Comparison of ENCODE assay signal across 8 cellular contexts in the genomic region with DNA sequence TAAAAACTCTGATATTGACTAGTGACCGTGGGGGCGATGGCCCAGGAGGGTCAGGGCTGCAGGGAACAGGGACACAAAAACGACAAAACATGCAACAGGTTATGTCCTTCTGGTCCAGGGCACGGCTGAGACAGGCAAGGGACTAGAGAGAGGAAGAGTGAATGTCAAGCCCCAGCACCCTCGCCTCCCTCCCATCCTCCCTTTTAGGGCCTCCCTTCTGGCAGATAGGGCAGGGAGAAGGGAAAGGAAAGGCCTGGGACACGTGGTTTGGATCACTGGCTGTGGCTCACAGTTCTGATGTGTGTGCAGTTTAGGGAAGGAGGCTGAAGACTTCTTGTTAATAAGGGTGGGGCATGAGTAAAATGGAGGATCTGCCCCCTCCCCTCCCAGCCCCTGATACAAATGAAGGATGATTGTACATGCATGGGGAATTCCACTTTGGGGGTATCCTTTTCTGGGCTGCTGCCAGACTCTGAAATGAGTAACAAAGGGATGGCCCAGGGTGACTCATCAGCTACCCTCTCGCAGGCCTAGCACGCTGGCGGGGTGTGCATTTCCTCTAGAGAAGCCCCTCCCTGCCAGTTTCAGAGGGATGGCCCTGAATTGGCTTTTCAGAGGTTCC. TPM values are rescaled to one million over a fixed set of nuclear protein-coding genes. Genes with fewer than 3 reads are reported as not detected.
DNase-seq lines count a peak whose midpoint lies in the region; ATAC-seq and TF ChIP-seq lines count a peak whose summit lies in the region.

No MANE protein-coding gene starts in this region.

- H3K9me3 ChIP-seq in mesenchymal stem cell (ENCODE audit: control insufficient read depth, low read length) (no peaks in the 10 kb centered on the region), OCI-LY7 (ENCODE audit: low read length) (no peaks in the 10 kb centered on the region)

- CTCF ChIA-PET in activated CD4-positive, alpha-beta T cell treated with anti-CD3 and anti-CD28 coated beads, Interleukin-2, amount 10 ng/mL, durations not matched to agents 7 days and 5 days (lab: Charles Lee) = interaction anchor here (2.2 to 3.0 kb wide), 4 partner anchors 9 to 23 kb away, joined by 9 to 13 read pairs (median 10); a partner anchor contains a TSS
- CTCF ChIA-PET in OCI-LY7 (lab: Charles Lee; ENCODE audit: unreplicated experiment) = no interaction called here

- peaks cover 52% of the 10 kb centered on the region for H3K27me3 Mint-ChIP-seq in GM23338 (ENCODE audit: insufficient read depth, low read depth, poor library complexity)
- H3K27me3 Mint-ChIP-seq in activated CD4-positive, alpha-beta T cell treated with anti-CD3 and anti-CD28 coated beads, Interleukin-2, amount 10 ng/mL, durations not matched to agents 7 days and 5 days = no peaks in the 10 kb centered on the region

- peak overlapping the region; percentile 93 to 96 for H2BK12ac ChIP-seq in mesenchymal stem cell (ENCODE audit: low read length in 2 of 2)

- no peak overlapping the region for H2BK15ac ChIP-seq in mesenchymal stem cell (ENCODE audit: low read depth, poor library complexity, severe bottlenecking)

- H3K9me3 Mint-ChIP-seq in GM23338 = no peaks in the 10 kb centered on the region; the same call in 2 of the 3 replicates
- H3K9me3 Mint-ChIP-seq in activated CD4-positive, alpha-beta T cell treated with anti-CD3 and anti-CD28 coated beads, Interleukin-2, amount 10 ng/mL, durations not matched to agents 7 days and 5 days = no peaks in the 10 kb centered on the region

- peaks cover 10% of the 10 kb centered on the region for H3K9me2 ChIP-seq in GM23338 (ENCODE audit: insufficient read depth)
- H3K9me2 ChIP-seq in OCI-LY7 (ENCODE audit: insufficient read depth, low read length) = no peaks in the 10 kb centered on the region

- peak overlapping the region; percentile 21; the same call in 1 of the 2 replicates for H3K4me3 ChIP-seq in GM23338
- peak overlapping the region in 1 of 2 experiments; percentile 60 for H3K4me3 ChIP-seq in mesenchymal stem cell (ENCODE audit: insufficient read depth in 1 of 2, low read depth in 1 of 2, low read length in 2 of 2)
- no peak overlapping the region for H3K4me3 ChIP-seq in OCI-LY7 (ENCODE audit: low read depth, low read length, poor library complexity, severe bottlenecking)

- H3K36me3 Mint-ChIP-seq in GM23338 (ENCODE audit: low read depth) = peaks cover 24% of the 10 kb centered on the region
- peaks cover 86% of the 10 kb centered on the region for H3K36me3 Mint-ChIP-seq in activated CD4-positive, alpha-beta T cell treated with anti-CD3 and anti-CD28 coated beads, Interleukin-2, amount 10 ng/mL, durations not matched to agents 7 days and 5 days (ENCODE audit: low read depth)

- H3K14ac ChIP-seq in mesenchymal stem cell (ENCODE audit: low read length in 2 of 2) = peak overlapping the region in 1 of 2 experiments; percentile 73

- WGBS in mesenchymal stem cell = 11% methylated on average over 6 of the region's 9 CpGs

- H4K8ac ChIP-seq in mesenchymal stem cell (ENCODE audit: low read length) = peak overlapping the region; percentile 74

- H3K79me2 ChIP-seq in GM23338 (replicated peaks; ENCODE audit: insufficient read depth) = no peaks in the 10 kb centered on the region
- H3K79me2 ChIP-seq in OCI-LY7 (ENCODE audit: insufficient read depth, low read depth, low read length) = no peaks in the 10 kb centered on the region

- H4K20me1 ChIP-seq in GM23338 (replicated peaks; ENCODE audit: insufficient read depth) = no peaks in the 10 kb centered on the region; the same call in 1 of the 2 replicates
- no peaks in the 10 kb centered on the region for H4K20me1 ChIP-seq in OCI-LY7 (ENCODE audit: insufficient read depth, low read length)

- peak overlapping the region; percentile 93 to 94 for H3K18ac ChIP-seq in mesenchymal stem cell (ENCODE audit: low read depth in 1 of 2, low read length in 2 of 2)

- peak overlapping the region; percentile 86 for H3K9ac ChIP-seq in mesenchymal stem cell (ENCODE audit: low read length)

- H3K27ac ChIP-seq in GM23338 (ENCODE audit: low read depth) (no peak overlapping the region), mesenchymal stem cell (ENCODE audit: low read length, poor library complexity, severe bottlenecking) (peak overlapping the region; percentile 82), OCI-LY7 (ENCODE audit: low read depth, low read length, poor library complexity, severe bottlenecking) (no peak overlapping the region)

- H3K23ac ChIP-seq in mesenchymal stem cell (ENCODE audit: low read length in 2 of 2) = no peak overlapping the region

- no peak for TF ChIP-seq CTCF in GM23338 (conservative IDR thresholded peaks at IDR 0.05; ENCODE audit: low read depth in 2 of 2)
- no peak for TF ChIP-seq CTCF in OCI-LY7 (conservative IDR thresholded peaks at IDR 0.05; ENCODE audit: low read length)

- peak overlapping the region; percentile 42 for H3K4me3 Mint-ChIP-seq in GM23338
- peak overlapping the region; percentile 72 for H3K4me3 Mint-ChIP-seq in activated CD4-positive, alpha-beta T cell treated with anti-CD3 and anti-CD28 coated beads, Interleukin-2, amount 10 ng/mL, durations not matched to agents 7 days and 5 days

- peaks cover 31% of the 10 kb centered on the region for H3K4me1 ChIP-seq in GM23338 (ENCODE audit: insufficient read depth)
- peaks cover 31% of the 10 kb centered on the region for H3K4me1 ChIP-seq in mesenchymal stem cell (ENCODE audit: control insufficient read depth, insufficient read depth, low read depth, low read length)
- no peaks in the 10 kb centered on the region for H3K4me1 ChIP-seq in OCI-LY7 (ENCODE audit: insufficient read depth, low read length, poor library complexity, severe bottlenecking)

- H4K91ac ChIP-seq in mesenchymal stem cell (ENCODE audit: low read length) = peak overlapping the region; percentile 70

- H2AK5ac ChIP-seq in mesenchymal stem cell (ENCODE audit: low read length, severe bottlenecking) = peak overlapping the region; percentile 42

- no peaks in the 10 kb centered on the region for H3K79me1 ChIP-seq in mesenchymal stem cell (replicated peaks; ENCODE audit: low read length, poor library complexity, severe bottlenecking)

- peaks cover 42% of the 10 kb centered on the region for H3K4me1 Mint-ChIP-seq in GM23338
- H3K4me1 Mint-ChIP-seq in activated CD4-positive, alpha-beta T cell treated with anti-CD3 and anti-CD28 coated beads, Interleukin-2, amount 10 ng/mL, durations not matched to agents 7 days and 5 days = peaks cover 79% of the 10 kb centered on the region

- H3K4ac ChIP-seq in mesenchymal stem cell (ENCODE audit: low read depth in 1 of 2, low read length in 2 of 2) = peak overlapping the region in 1 of 2 experiments; percentile 89

- POLR2A ChIA-PET in activated CD4-positive, alpha-beta T cell treated with anti-CD3 and anti-CD28 coated beads, Interleukin-2, amount 10 ng/mL, durations not matched to agents 7 days and 5 days (lab: Charles Lee) = no interaction called here
- POLR2A ChIA-PET in OCI-LY7 (lab: Charles Lee) = no interaction called here

- H2BK120ac ChIP-seq in mesenchymal stem cell (ENCODE audit: low read depth, low read length) = peak overlapping the region; percentile 97

- H3K4me2 ChIP-seq in GM23338 (peak overlapping the region; percentile 68), mesenchymal stem cell (ENCODE audit: low read length, poor library complexity, severe bottlenecking) (peak overlapping the region; percentile 12), OCI-LY7 (ENCODE audit: low read length) (no peak overlapping the region)

- peak overlapping the region; percentile 69; the same call in 1 of the 2 replicates for H2AFZ ChIP-seq in GM23338
- H2AFZ ChIP-seq in mesenchymal stem cell (ENCODE audit: low read depth, low read length) = no peak overlapping the region
- no peak overlapping the region for H2AFZ ChIP-seq in OCI-LY7 (ENCODE audit: low read length)

- H2BK5ac ChIP-seq in mesenchymal stem cell (ENCODE audit: low read depth, low read length, poor library complexity, severe bottlenecking) = no peak overlapping the region

- H3K36me3 ChIP-seq in GM23338 (ENCODE audit: insufficient read depth) (no peaks in the 10 kb centered on the region), mesenchymal stem cell (ENCODE audit: control insufficient read depth in 1 of 2, insufficient read depth in 2 of 2, low read depth in 1 of 2, low read length in 2 of 2) (peaks cover 39 to 60% of the 10 kb centered on the region in 2 experiments), OCI-LY7 (ENCODE audit: insufficient read depth, low read length) (no peaks in the 10 kb centered on the region)

- no TSS peak for BruUV-seq in OCI-LY7 (replicated peaks; lab: Mats Ljungman, UMichigan)

- peak overlapping the region; percentile 17; the same call in 1 of the 2 replicates for H3K27ac Mint-ChIP-seq in GM23338
- H3K27ac Mint-ChIP-seq in activated CD4-positive, alpha-beta T cell treated with anti-CD3 and anti-CD28 coated beads, Interleukin-2, amount 10 ng/mL, durations not matched to agents 7 days and 5 days = peak overlapping the region; percentile 88

- DNase-seq in ELF-1 (ENCODE audit: low read depth, low spot score) (peak; percentile 87), GM23338 (ENCODE audit: low spot score) (peak; percentile 87), Kasumi-1 (lab: John Stamatoyannopoulos, UW) (peak; percentile 90 to 93), dedifferentiated amniotic fluid mesenchymal stem cell (ENCODE audit: extremely low spot score) (peak; percentile 90), mesenchymal stem cell (peak; percentile 98), OCI-LY7 (ENCODE audit: low spot score) (no peak)
- peak; percentile 88 for DNase-seq in activated CD4-positive, alpha-beta T cell treated with anti-CD3 and anti-CD28 coated beads, Interleukin-2, amount 10 ng/mL, durations not matched to agents 7 days and 5 days
- DNase-seq in stimulated activated CD8-positive, alpha-beta memory T cell treated with anti-CD3 and anti-CD28 coated beads, Interleukin-4, amount 100 ng/mL, for 24 hours (ENCODE audit: low read depth) = peak; percentile 80

- intact Hi-C loops in OCI-LY7 (cut with micrococcal nuclease; ENCODE audit: unreplicated experiment) = no loop called here

- ATAC-seq in GM23338 = peak; percentile 86

- no peaks in the 10 kb centered on the region for H3F3A ChIP-seq in GM23338 (replicated peaks; ENCODE audit: low read depth)

- H3K27me3 ChIP-seq in GM23338 (ENCODE audit: insufficient read depth) = peaks cover 71% of the 10 kb centered on the region
- no peaks in the 10 kb centered on the region for H3K27me3 ChIP-seq in mesenchymal stem cell (ENCODE audit: control insufficient read depth in 1 of 2, insufficient read depth in 1 of 2, low read length in 2 of 2)

TF ChIP-seq in GM23338, 12 proteins besides CTCF, POLR2A, EP300 and RAD21 (continues in another document):
- TF ChIP-seq STAT1 (IDR thresholded peaks at IDR 0.05; ENCODE audit: unreplicated experiment) (no peak), EZH2 (IDR thresholded peaks at IDR 0.05; ENCODE audit: low read depth, unreplicated experiment) (no peak)

RNA-seq across cellular contexts. Expression of a gene that starts 14.2 kb away (rescaled TPM):
- 17.5 and 17.8 TPM in 2 replicates for total RNA-seq in GM23338 (2014; rRNA removed; shearing (Covaris generic))
- polyA plus RNA-seq in GM23338 (2016; fragmentation: Nextera tagmentation; extraction: Ambion mirVana) = 8.4 and 8.8 TPM in 2 replicates
- 100 to 1,000 TPM; 206 to 207 TPM for total RNA-seq in activated CD4-positive, alpha-beta T cell treated with anti-CD3 and anti-CD28 coated beads, Interleukin-2, amount 10 ng/mL, durations not matched to agents 7 days and 5 days
- polyA plus RNA-seq in mesenchymal stem cell (2013, experiment 1 of 2) = 247 TPM
- polyA plus RNA-seq in mesenchymal stem cell (2013, experiment 2 of 2) = 249 TPM
- total RNA-seq in OCI-LY7 (2014; rRNA removed; shearing (Covaris generic)) = not detected in 2 replicates
- total RNA-seq in OCI-LY7 (2022) = 0.52 TPM in 1 of 2 replicates, not detected in the other

Comparison
In these comparisons a context has a peak if more than half of its experiments do, and no peak if none do; other contexts are left out.
1. RNA of a gene that starts 14.2 kb away (total RNA-seq): 206 to 207 TPM in activated CD4-positive, alpha-beta T cell treated with anti-CD3 and anti-CD28 coated beads, Interleukin-2, amount 10 ng/mL, durations not matched to agents 7 days and 5 days and 17.5 to 17.8 TPM in GM23338; 0.52 TPM in OCI-LY7; every median in the first group is over 10 times any median in the second.